In genomic region chr16:85113913-85114312, GRCh38 we compare ENCODE assay signal across 1 cellular context.
TF ChIP-seq lines count a peak whose summit lies in the region.

No MANE protein-coding gene starts in this region.

TF ChIP-seq in IMR-90, 13 proteins besides CTCF, POLR2A, EP300 and RAD21 (continued from another document):
- TF ChIP-seq USF2 (IDR thresholded peaks at IDR 0.05; ENCODE audit: low read depth, low read length) (no peak), ELK1 (IDR thresholded peaks at IDR 0.05; ENCODE audit: borderline replicate concordance, low read depth, low read length) (no peak)
